8 cellular contexts compared by ENCODE assay signal in the genomic region with DNA sequence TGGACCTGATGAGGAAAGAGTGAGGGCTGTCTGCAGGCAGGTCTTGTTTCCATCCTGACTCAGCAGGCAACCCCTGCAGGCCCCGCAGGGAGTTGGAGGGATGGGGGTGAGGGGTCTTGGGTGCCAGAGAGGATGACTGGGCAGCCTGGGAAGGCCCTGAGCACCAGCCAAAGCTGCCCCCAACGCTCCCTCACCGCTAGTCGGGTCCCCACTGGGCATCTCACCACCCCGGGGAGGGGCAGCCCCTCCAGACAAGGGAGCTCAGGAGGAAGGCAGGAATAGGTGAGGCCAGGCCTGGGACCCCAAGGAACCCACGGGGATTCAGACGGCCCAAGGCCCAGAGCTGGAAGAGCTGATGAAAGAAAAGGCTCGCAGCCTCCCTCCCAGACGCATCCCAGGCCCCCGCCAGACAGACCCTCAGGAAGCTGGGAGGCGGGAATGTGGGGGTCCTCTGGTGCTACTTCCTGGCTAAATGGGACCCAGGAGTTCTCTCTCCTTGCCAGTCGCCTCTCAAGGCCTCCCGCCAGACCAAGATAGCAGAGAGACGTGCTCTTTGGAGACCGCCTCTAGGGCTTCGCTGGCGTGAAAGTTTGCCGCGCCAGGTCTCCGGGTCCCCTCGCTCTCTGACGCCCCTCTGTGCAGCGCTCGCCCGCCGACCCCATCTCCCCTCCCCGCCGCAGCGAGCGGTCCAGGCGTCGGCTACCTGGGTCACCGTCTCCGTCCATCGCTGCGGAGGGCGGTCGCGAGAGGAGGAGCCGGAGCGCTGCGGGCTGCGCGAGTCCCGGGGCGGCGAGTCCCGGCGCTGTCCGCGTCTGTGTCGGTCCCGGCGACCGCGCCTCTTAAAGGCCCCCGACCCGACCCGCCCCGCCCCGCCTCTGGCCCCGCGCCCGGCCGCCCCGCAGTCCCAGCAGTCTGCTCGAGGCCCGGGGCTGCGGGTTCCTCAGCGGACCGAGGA. TPM values are rescaled to one million over a fixed set of nuclear protein-coding genes. Genes with fewer than 3 reads are reported as not detected.
DNase-seq lines count a peak whose midpoint lies in the region; ATAC-seq, FAIRE-seq and TF ChIP-seq lines count a peak whose summit lies in the region.

A gene with protein sequence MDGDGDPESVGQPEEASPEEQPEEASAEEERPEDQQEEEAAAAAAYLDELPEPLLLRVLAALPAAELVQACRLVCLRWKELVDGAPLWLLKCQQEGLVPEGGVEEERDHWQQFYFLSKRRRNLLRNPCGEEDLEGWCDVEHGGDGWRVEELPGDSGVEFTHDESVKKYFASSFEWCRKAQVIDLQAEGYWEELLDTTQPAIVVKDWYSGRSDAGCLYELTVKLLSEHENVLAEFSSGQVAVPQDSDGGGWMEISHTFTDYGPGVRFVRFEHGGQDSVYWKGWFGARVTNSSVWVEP (minus strand): TSS at position 814 of the 955 bp plus-strand sequence. CDS start 89 bp downstream, at position 725.

- no peak for FAIRE-seq in A549 (lab: Jason Lieb, UNC)
- no peak for FAIRE-seq in GM19239 (lab: Jason Lieb, UNC)

- POLR2A ChIA-PET in A549 (lab: Yijun Ruan, JAX), result interaction anchor here (0.6 to 0.7 kb wide), 2 partner anchors 83 to 541 kb away, joined by 4 to 6 read pairs; no protein-coding TSS in a partner anchor
- POLR2A ChIA-PET in RWPE1 (lab: Yijun Ruan, JAX; ENCODE audit: low non-redundant PET), result interaction anchor here (0.6 kb wide), 2 partner anchors 9 to 152 kb away, joined by 3 to 9 read pairs; no protein-coding TSS in a partner anchor

- peak within 1 kb of the TSS; percentile 94 for H3K4me2 ChIP-seq in A549

- peaks cover 21% of the 10 kb centered on the region for H3K4me1 ChIP-seq in A549
- no peaks in the 10 kb centered on the region for H3K4me1 ChIP-seq in endocrine pancreas (ENCODE audit: control insufficient read depth, insufficient read depth, low read length)
- peaks cover 34% of the 10 kb centered on the region for H3K4me1 ChIP-seq in mucosa of stomach (ENCODE audit: control insufficient read depth, insufficient read depth, low read length)

- H3K9ac ChIP-seq in endocrine pancreas (ENCODE audit: control insufficient read depth, insufficient read depth, low read length) (peak within 1 kb of the TSS; percentile 65), mucosa of stomach (ENCODE audit: low read length) (peak within 1 kb of the TSS; percentile 53)

- no peak for TF ChIP-seq RAD21 in A549 (conservative IDR thresholded peaks at IDR 0.05 in 1 of 2, IDR thresholded peaks at IDR 0.05 in 1 of 2)

- H3K27ac ChIP-seq in A549, result peak within 1 kb of the TSS; percentile 77 to 91
- H3K27ac ChIP-seq in RWPE1, result peak within 1 kb of the TSS; percentile 97

- CTCF ChIA-PET in A549 (lab: Yijun Ruan, JAX), result interaction anchor here (0.6 to 7.9 kb wide), 11 partner anchors 9 to 616 kb away, joined by 3 to 107 read pairs (median 4); a partner anchor contains a TSS
- CTCF ChIA-PET in RWPE1 (lab: Yijun Ruan, JAX), result interaction anchor here (0.6 to 2.5 kb wide), 6 partner anchors 8 to 188 kb away, joined by 3 to 13 read pairs (median 4); a partner anchor contains a TSS

- TF ChIP-seq POLR2A in A549 (IDR thresholded peaks at IDR 0.05; ENCODE audit: low read length), result no peak

- no peak for DNase-seq in A549 (ENCODE audit: low read depth in 1 of 2, low spot score in 1 of 2)
- DNase-seq in GM19238 (ENCODE audit: insufficient read length, low spot score), result peak; percentile 30
- DNase-seq in RWPE1 (ENCODE audit: low spot score), result peak; percentile 61
- no peak for DNase-seq in GM19239 (ENCODE audit: insufficient read length, low spot score)

- TF ChIP-seq EP300 in A549 (IDR thresholded peaks at IDR 0.05), result no peak

- TF ChIP-seq CTCF in A549 (IDR thresholded peaks at IDR 0.05) (no peak), RWPE1 (conservative IDR thresholded peaks at IDR 0.05; ENCODE audit: low read depth) (no peak)

- H3K27me3 ChIP-seq in endocrine pancreas (ENCODE audit: control insufficient read depth, insufficient read depth, low read length) (no peaks in the 10 kb centered on the region), mucosa of stomach (ENCODE audit: control insufficient read depth, insufficient read depth, low read length) (peaks cover 25% of the 10 kb centered on the region)

- ATAC-seq in A549 (peak; percentile 12 to 39; a peak in 3 of 6 replicates), GM21360 (IDR thresholded peaks at IDR 0.05; ENCODE audit: unreplicated experiment) (no peak), HG03378 (IDR thresholded peaks at IDR 0.05; ENCODE audit: unreplicated experiment) (no peak)

- H3K36me3 ChIP-seq in endocrine pancreas (ENCODE audit: control insufficient read depth, insufficient read depth, low read length) (peaks cover 2% of the 10 kb centered on the region), mucosa of stomach (ENCODE audit: control insufficient read depth, insufficient read depth, low read length) (no peaks in the 10 kb centered on the region)

- H3K4me3 ChIP-seq in A549 (peak within 1 kb of the TSS; percentile 88), endocrine pancreas (ENCODE audit: control insufficient read depth, insufficient read depth, low read length) (peak within 1 kb of the TSS; percentile 37), mucosa of stomach (ENCODE audit: low read length) (no peak within 1 kb of the TSS)

- WGBS in A549 (ENCODE audit: missing lambda C conversion rate), result 74% methylated on average over 14 of the region's 71 CpGs

- H3K9me3 ChIP-seq in A549, result no peaks in the 10 kb centered on the region
- no peaks in the 10 kb centered on the region for H3K9me3 ChIP-seq in endocrine pancreas (ENCODE audit: control insufficient read depth, low read length)
- no peaks in the 10 kb centered on the region for H3K9me3 ChIP-seq in mucosa of stomach (ENCODE audit: control insufficient read depth, low read length)

TF ChIP-seq in A549, 52 proteins besides CTCF, POLR2A, EP300 and RAD21:
- no peak for TF ChIP-seq ZC3H11A (IDR thresholded peaks at IDR 0.05)
- TF ChIP-seq HOXA7 (CRISPR knock-in tag; IDR thresholded peaks at IDR 0.05), result no peak
- TF ChIP-seq TFCP2L1 (CRISPR knock-in tag; IDR thresholded peaks at IDR 0.05), result no peak
- TF ChIP-seq, protein P1, sequence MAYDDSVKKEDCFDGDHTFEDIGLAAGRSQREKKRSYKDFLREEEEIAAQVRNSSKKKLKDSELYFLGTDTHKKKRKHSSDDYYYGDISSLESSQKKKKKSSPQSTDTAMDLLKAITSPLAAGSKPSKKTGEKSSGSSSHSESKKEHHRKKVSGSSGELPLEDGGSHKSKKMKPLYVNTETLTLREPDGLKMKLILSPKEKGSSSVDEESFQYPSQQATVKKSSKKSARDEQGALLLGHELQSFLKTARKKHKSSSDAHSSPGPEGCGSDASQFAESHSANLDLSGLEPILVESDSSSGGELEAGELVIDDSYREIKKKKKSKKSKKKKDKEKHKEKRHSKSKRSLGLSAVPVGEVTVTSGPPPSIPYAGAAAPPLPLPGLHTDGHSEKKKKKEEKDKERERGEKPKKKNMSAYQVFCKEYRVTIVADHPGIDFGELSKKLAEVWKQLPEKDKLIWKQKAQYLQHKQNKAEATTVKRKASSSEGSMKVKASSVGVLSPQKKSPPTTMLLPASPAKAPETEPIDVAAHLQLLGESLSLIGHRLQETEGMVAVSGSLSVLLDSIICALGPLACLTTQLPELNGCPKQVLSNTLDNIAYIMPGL (CRISPR knock-in tag; IDR thresholded peaks at IDR 0.05; ENCODE audit: borderline replicate concordance), result no peak
- TF ChIP-seq JUNB (IDR thresholded peaks at IDR 0.05), result no peak
- TF ChIP-seq, protein P2, sequence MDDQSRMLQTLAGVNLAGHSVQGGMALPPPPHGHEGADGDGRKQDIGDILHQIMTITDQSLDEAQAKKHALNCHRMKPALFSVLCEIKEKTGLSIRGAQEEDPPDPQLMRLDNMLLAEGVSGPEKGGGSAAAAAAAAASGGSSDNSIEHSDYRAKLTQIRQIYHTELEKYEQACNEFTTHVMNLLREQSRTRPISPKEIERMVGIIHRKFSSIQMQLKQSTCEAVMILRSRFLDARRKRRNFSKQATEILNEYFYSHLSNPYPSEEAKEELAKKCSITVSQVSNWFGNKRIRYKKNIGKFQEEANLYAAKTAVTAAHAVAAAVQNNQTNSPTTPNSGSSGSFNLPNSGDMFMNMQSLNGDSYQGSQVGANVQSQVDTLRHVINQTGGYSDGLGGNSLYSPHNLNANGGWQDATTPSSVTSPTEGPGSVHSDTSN (IDR thresholded peaks at IDR 0.05), result no peak
- no peak for TF ChIP-seq HDAC2 (IDR thresholded peaks at IDR 0.05)
- TF ChIP-seq NFE2L2 (conservative IDR thresholded peaks at IDR 0.05; ENCODE audit: low read length), result no peak
- no peak for TF ChIP-seq KDM5A (IDR thresholded peaks at IDR 0.05)
- no peak for TF ChIP-seq NPAS2 (CRISPR knock-in tag; IDR thresholded peaks at IDR 0.05; ENCODE audit: borderline replicate concordance)
- no peak for TF ChIP-seq FOSB (CRISPR knock-in tag; IDR thresholded peaks at IDR 0.05)
- no peak for TF ChIP-seq POLR2AphosphoS2 (conservative IDR thresholded peaks at IDR 0.05; ENCODE audit: low read length)
- TF ChIP-seq, protein P3, sequence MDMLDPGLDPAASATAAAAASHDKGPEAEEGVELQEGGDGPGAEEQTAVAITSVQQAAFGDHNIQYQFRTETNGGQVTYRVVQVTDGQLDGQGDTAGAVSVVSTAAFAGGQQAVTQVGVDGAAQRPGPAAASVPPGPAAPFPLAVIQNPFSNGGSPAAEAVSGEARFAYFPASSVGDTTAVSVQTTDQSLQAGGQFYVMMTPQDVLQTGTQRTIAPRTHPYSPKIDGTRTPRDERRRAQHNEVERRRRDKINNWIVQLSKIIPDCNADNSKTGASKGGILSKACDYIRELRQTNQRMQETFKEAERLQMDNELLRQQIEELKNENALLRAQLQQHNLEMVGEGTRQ (IDR thresholded peaks at IDR 0.05), result no peak
- TF ChIP-seq, protein P4, sequence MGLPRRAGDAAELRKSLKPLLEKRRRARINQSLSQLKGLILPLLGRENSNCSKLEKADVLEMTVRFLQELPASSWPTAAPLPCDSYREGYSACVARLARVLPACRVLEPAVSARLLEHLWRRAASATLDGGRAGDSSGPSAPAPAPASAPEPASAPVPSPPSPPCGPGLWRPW (IDR thresholded peaks at IDR 0.05), result no peak
- no peak for TF ChIP-seq CHD4 (IDR thresholded peaks at IDR 0.05; ENCODE audit: borderline replicate concordance)

RNA-seq across cellular contexts. Expression of the gene that starts here (rescaled TPM):
- polyA plus RNA-seq in A549 (2011; rRNA removed) (5.8 and 8.5 TPM in 2 replicates), A549 (2017; fragmentation: RNase III; extraction: RNeasy Plus Mini Kit Qiagen cat#74134 plus additional on column Dnase treatment) (14.3 to 35.2 TPM (median 31.2 TPM) in 3 replicates)
- 7.1 and 7.3 TPM in 2 replicates for polyA plus RNA-seq in A549 (2012; cell fraction: cytosol; rRNA removed)
- polyA plus RNA-seq in A549 (2012; cell fraction: nucleus; rRNA removed), result 7.6 and 8.2 TPM in 2 replicates
- 3.0 and 4.5 TPM in 2 replicates for polyA minus RNA-seq in A549 (2011; rRNA and poly(A)+ RNA removed)

Comparison
In these comparisons a context has a peak if more than half of its experiments do, and no peak if none do; other contexts are left out.
1. ATAC-seq: peak in A549 (2 of 2); none in GM21360 (single experiment) and HG03378 (single experiment).
2. DNase-seq: peak in GM19238 (single experiment) and RWPE1 (single experiment); none in A549 (0 of 2) and GM19239 (single experiment).